In the genomic region with DNA sequence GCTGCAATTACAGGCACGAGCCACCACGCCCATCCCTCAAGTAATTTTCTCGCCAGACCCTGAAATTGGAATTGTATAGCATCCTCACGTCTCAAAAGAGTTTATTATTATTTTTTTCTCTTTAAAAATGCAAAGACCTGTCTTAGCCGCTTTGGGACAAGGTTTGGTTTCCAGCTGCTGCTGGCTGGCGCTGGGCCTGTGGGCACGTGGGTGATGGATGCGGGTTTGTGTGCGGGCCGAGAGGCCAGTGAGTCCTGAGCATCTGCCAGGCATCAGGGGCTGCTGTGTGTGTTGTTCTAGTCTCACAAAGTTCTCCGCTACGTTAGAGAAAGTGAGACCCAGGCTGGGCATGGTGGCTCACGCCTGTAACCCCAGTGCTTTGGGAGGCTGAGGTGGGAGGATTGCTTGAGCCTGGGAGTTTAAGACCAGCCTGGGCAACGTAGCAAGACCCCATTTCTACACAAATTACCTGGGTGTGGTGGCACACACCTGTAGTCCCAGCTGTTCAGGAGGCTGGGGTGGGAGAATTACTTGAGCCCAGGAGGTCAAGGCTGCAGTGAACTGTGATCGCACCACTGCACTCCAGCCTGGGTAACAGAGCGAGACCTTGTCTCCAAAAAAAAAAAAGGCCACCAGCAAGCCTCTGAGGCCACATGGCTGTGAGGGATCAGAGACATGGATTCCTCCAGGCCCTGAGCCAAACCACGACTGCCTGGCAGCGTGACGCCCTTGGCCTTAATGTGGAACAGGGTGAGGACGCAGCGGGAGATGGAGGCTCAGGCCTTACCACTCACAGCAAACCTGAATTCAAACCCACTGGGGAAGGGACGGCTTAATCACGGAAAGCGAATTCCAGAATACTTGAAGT, we compare ENCODE assay signal across 23 cellular contexts. TPM values are rescaled to one million over a fixed set of nuclear protein-coding genes. Genes with fewer than 3 reads are reported as not detected.
DNase-seq lines count a peak whose midpoint lies in the region; TF ChIP-seq lines count a peak whose summit lies in the region.
"Had no signal": no experiment of that assay in that cellular context is flagged by ENCODE, and none has a peak within 500 bp of the region (broad histone marks: within the 10 kb centered on the region; RNA-seq: fewer than 3 reads in every experiment).

No MANE protein-coding gene starts in this region.

- H3K4me1 Mint-ChIP-seq in neural crest cell = peaks cover 6% of the 10 kb centered on the region

- 0 out of 2 replicates have a peak overlapping the region, but pooled peaks have one; percentile 31 for H3K9ac ChIP-seq in BLaER1

- H3K36me3 ChIP-seq in BLaER1 (peaks cover 51% of the 10 kb centered on the region), HEK293 (ENCODE audit: control insufficient read depth in 2 of 2, insufficient read depth in 1 of 2, low read length in 2 of 2) (peaks cover 0 to 18% of the 10 kb centered on the region in 2 experiments; a peak in 1 of 3 replicates)

- H3K4me2 ChIP-seq in BLaER1 = peak overlapping the region; percentile 64

- H3K27me3 Mint-ChIP-seq in neural crest cell (ENCODE audit: low read depth) = peaks cover 22% of the 10 kb centered on the region

- no peaks in the 10 kb centered on the region for H3K9me3 Mint-ChIP-seq in neural crest cell
- H3K9me3 Mint-ChIP-seq: activated CD4-positive, alpha-beta T cell treated with anti-CD3 and anti-CD28 coated beads, Interleukin-2, amount 10 ng/mL, durations not matched to agents 24 days and 14 days; immature natural killer cell had no signal

- peaks cover 19% of the 10 kb centered on the region for H3K4me1 ChIP-seq in BLaER1
- no peaks in the 10 kb centered on the region for H3K4me1 ChIP-seq in HEK293 (ENCODE audit: control insufficient read depth, insufficient read depth, low read length)
- H3K4me1 ChIP-seq: heart left ventricle, testis had no signal

- in situ Hi-C loops in astrocyte of the spinal cord (cut with HindIII; ENCODE audit: low sequenced_read_pairs) = no loop called here

- H3K36me3 Mint-ChIP-seq in neural crest cell (ENCODE audit: low read depth) = no peaks in the 10 kb centered on the region
- H3K36me3 Mint-ChIP-seq: immature natural killer cell had no signal

- no peak overlapping the region for H3K4me3 ChIP-seq in BLaER1
- H3K4me3 ChIP-seq in HEK293 (ENCODE audit: low read depth, low read length) = no peak overlapping the region
- H3K4me3 ChIP-seq in astrocyte of the spinal cord (ENCODE audit: low read depth, low read length) = no peak overlapping the region
- H3K4me3 ChIP-seq: heart left ventricle, testis had no signal

- POLR2A ChIA-PET in HEK293 (lab: Yijun Ruan, JAX) = interaction anchor here (0.5 to 0.6 kb wide), 2 partner anchors 36 to 121 kb away, joined by 3 to 4 read pairs; a partner anchor contains a TSS

- TF ChIP-seq CTCF in HEK293 (tag by site-specific recombination; IDR thresholded peaks at IDR 0.05) (no peak), astrocyte of the spinal cord (IDR thresholded peaks at IDR 0.05; ENCODE audit: low read depth, low read length) (no peak), neural crest cell (conservative IDR thresholded peaks at IDR 0.05) (no peak), GM10266 (IDR thresholded peaks at IDR 0.05; ENCODE audit: control insufficient read depth, insufficient read depth, low read depth, missing control alignments) (no peak)

- H3K27ac ChIP-seq in BLaER1 (no peak overlapping the region), HEK293 (ENCODE audit: extremely low read depth, low read depth, low read length) (no peak overlapping the region)
- H3K27ac ChIP-seq: heart left ventricle, neutrophil, testis had no signal

- DNase-seq in astrocyte of the spinal cord (ENCODE audit: low read depth, low spot score) (peak; percentile 12), neural crest cell (ENCODE audit: low read depth, low spot score) (no peak), GM10266 (ENCODE audit: extremely low spot score) (no peak), NCI-H2171 treated with DMSO at 0.1 percent for 48 hours (lab: John Stamatoyannopoulos, UW) (no peak), NK-92 (lab: John Stamatoyannopoulos, UW; ENCODE audit: unreplicated experiment) (no peak), NCI-H146 treated with DMSO at 0.1 percent for 48 hours (lab: John Stamatoyannopoulos, UW; ENCODE audit: unreplicated experiment) (no peak)
- DNase-seq: activated CD4-positive, alpha-beta T cell treated with anti-CD3 and anti-CD28 coated beads, Interleukin-2, amount 10 ng/mL, durations not matched to agents 24 days and 14 days; activated CD8-positive, alpha-beta memory T cell treated with anti-CD3 and anti-CD28 coated beads, Interleukin-2, amount 50 U/mL, for 4 hours; activated effector memory CD4-positive, alpha-beta T cell treated with anti-CD3 and anti-CD28 coated beads, Interleukin-2, amount 50 U/mL, for 16 hours; GF-D8; heart left ventricle; immature natural killer cell; Karpas-422; NCI-H1048; NCI-H2081; NCI-H510A treated with DMSO at 0.1 percent for 48 hours; testis had no signal

- peaks cover 22% of the 10 kb centered on the region for H3K27me3 ChIP-seq in BLaER1
- H3K27me3 ChIP-seq: testis had no signal

- H3K9me3 ChIP-seq in BLaER1 (no peaks in the 10 kb centered on the region), HEK293 (ENCODE audit: control insufficient read depth, insufficient read depth, low read depth, low read length) (no peaks in the 10 kb centered on the region)
- H3K9me3 ChIP-seq: heart left ventricle, neutrophil, testis had no signal

- H3K4me3 Mint-ChIP-seq in neural crest cell = no peak overlapping the region
- H3K4me3 Mint-ChIP-seq: activated CD4-positive, alpha-beta T cell treated with anti-CD3 and anti-CD28 coated beads, Interleukin-2, amount 10 ng/mL, durations not matched to agents 24 days and 14 days; immature natural killer cell had no signal

- peaks cover 45% of the 10 kb centered on the region for H4K20me1 ChIP-seq in BLaER1

- CTCF ChIA-PET in HEK293 (lab: Yijun Ruan, JAX) = interaction anchor here (0.6 kb wide), 1 partner anchor 50 kb away, joined by 3 read pairs; no protein-coding TSS in a partner anchor

- peak overlapping the region; percentile 43 for H3K27ac Mint-ChIP-seq in neural crest cell (ENCODE audit: unreplicated experiment)
- H3K27ac Mint-ChIP-seq: activated CD4-positive, alpha-beta T cell treated with anti-CD3 and anti-CD28 coated beads, Interleukin-2, amount 10 ng/mL, durations not matched to agents 24 days and 14 days; immature natural killer cell had no signal

TF ChIP-seq in HEK293, 187 proteins besides CTCF, POLR2A, EP300 and RAD21:
- no peak for TF ChIP-seq ZNF843 (tag by site-specific recombination; IDR thresholded peaks at IDR 0.05)
- TF ChIP-seq ZNF664 (tag by site-specific recombination; IDR thresholded peaks at IDR 0.05) = no peak
- TF ChIP-seq ZNF10 (tag by site-specific recombination; IDR thresholded peaks at IDR 0.05) = no peak
- no peak for TF ChIP-seq ZNF785 (tag by site-specific recombination; IDR thresholded peaks at IDR 0.05)
- TF ChIP-seq ZNF133 (tag by site-specific recombination; IDR thresholded peaks at IDR 0.05) = no peak
- peak; percentile 85 for TF ChIP-seq ZNF121 (tag by site-specific recombination; IDR thresholded peaks at IDR 0.05)

RNA-seq across cellular contexts. Expression of a gene that starts 4.7 kb away (rescaled TPM):
- 0.12 TPM in 1 of 2 replicates, not detected in the other for total RNA-seq in neural crest cell
- total RNA-seq: activated CD4-positive, alpha-beta T cell treated with anti-CD3 and anti-CD28 coated beads, Interleukin-2, amount 10 ng/mL, durations not matched to agents 24 days and 14 days; esophagus mucosa; mucosa of gallbladder; Right ventricle myocardium inferior had no signal

RNA-seq across cellular contexts. Expression of a gene that starts 26.9 kb away (rescaled TPM):
- 117 and 119 TPM in 2 replicates for total RNA-seq in neural crest cell

RNA-seq across cellular contexts. Expression of a gene that starts 27.0 kb away (rescaled TPM):
- 191 and 198 TPM in 2 replicates for total RNA-seq in neural crest cell

RNA-seq across cellular contexts. Expression of a gene that starts 47.4 kb away (rescaled TPM):
- total RNA-seq in neural crest cell = not detected in 2 replicates
- total RNA-seq: esophagus mucosa, Right ventricle myocardium inferior had no signal
